Comparison of ENCODE assay signal across 8 cellular contexts in genomic region chr1:93909146-93910050, GRCh38. TPM values are rescaled to one million over a fixed set of nuclear protein-coding genes. Genes with fewer than 3 reads are reported as not detected.
DNase-seq lines count a peak whose midpoint lies in the region; ATAC-seq and TF ChIP-seq lines count a peak whose summit lies in the region.

Gene GCLM (minus strand): TSS chr1:93909430. CDS start chr1:93909163, 267 bp downstream.

- TF ChIP-seq POLR2A in heart left ventricle (IDR thresholded peaks at IDR 0.05), result peak in 1 of 2 donors; percentile 69
- TF ChIP-seq POLR2A in upper lobe of left lung (IDR thresholded peaks at IDR 0.05), result peak in 3 of 4 donors; percentile 49 to 70 (median 60)

- H3K4me3 ChIP-seq in adipocyte (ENCODE audit: low read length), result peak within 1 kb of the TSS; percentile 94
- H3K4me3 ChIP-seq in heart left ventricle, result peak within 1 kb of the TSS; percentile 70 to 99 (median 88)
- H3K4me3 ChIP-seq in upper lobe of left lung, result peak within 1 kb of the TSS; percentile 37 to 98 (median 95)

- intact Hi-C loops in heart left ventricle (cut with DNase I), result loop anchor here in 2 of 10 donors (2.0 to 10.0 kb wide), 4 partner anchors 31 to 425 kb away; partner anchors contain the start of gene DNTTIP2 (in 1 of the 2)

- H3K27ac ChIP-seq in heart left ventricle (peak within 1 kb of the TSS; percentile 74 to 92 (median 83)), upper lobe of left lung (peak within 1 kb of the TSS; percentile 86 to 97 (median 88))

- H3K4me1 ChIP-seq in adipocyte (ENCODE audit: control insufficient read depth, insufficient read depth, low read length) (peaks cover 39% of the 10 kb centered on the region), heart left ventricle (peaks cover 0 to 41% (median 13%) of the 10 kb centered on the region in 12 donors), upper lobe of left lung (peaks cover 13 to 33% (median 18%) of the 10 kb centered on the region in 4 donors)

- H3K9me3 ChIP-seq in adipocyte (ENCODE audit: control insufficient read depth, low read length), result no peaks in the 10 kb centered on the region
- H3K9me3 ChIP-seq in heart left ventricle, result peaks cover 0 to 10% (median 0%) of the 10 kb centered on the region in 12 donors
- H3K9me3 ChIP-seq in upper lobe of left lung, result no peaks in the 10 kb centered on the region

- peak in 1 of 4 donors; percentile 43 for TF ChIP-seq EP300 in upper lobe of left lung (IDR thresholded peaks at IDR 0.05)

- ATAC-seq in HG02610 (IDR thresholded peaks at IDR 0.05; ENCODE audit: unreplicated experiment), result peak; percentile 95
- ATAC-seq in heart left ventricle, result peak; percentile 93 to 98 (median 96)
- peak; percentile 99 to 100 for ATAC-seq in upper lobe of left lung (ENCODE audit: low FRiP score in 2 of 2)

- DNase-seq in NCI-H1092 (lab: John Stamatoyannopoulos, UW), result peak; percentile 81
- peak; percentile 84 for DNase-seq in SW480 (ENCODE audit: low spot score)
- peak; percentile 97 for DNase-seq in adipocyte (ENCODE audit: low read depth)
- peak; percentile 88 to 97 (median 95) for DNase-seq in heart left ventricle
- peak; percentile 83 for DNase-seq in pons (ENCODE audit: low spot score)
- peak; percentile 95 to 99 for DNase-seq in upper lobe of left lung

- H3K9ac ChIP-seq in adipocyte (ENCODE audit: low read length), result peak within 1 kb of the TSS; percentile 89

- no peaks in the 10 kb centered on the region for H3K27me3 ChIP-seq in adipocyte (replicated peaks; ENCODE audit: control insufficient read depth, insufficient read depth, low read length)
- no peaks in the 10 kb centered on the region for H3K27me3 ChIP-seq in heart left ventricle
- H3K27me3 ChIP-seq in upper lobe of left lung, result no peaks in the 10 kb centered on the region

- H3K36me3 ChIP-seq in adipocyte (ENCODE audit: control insufficient read depth, insufficient read depth, low read length, severe bottlenecking), result no peaks in the 10 kb centered on the region
- no peaks in the 10 kb centered on the region for H3K36me3 ChIP-seq in heart left ventricle
- H3K36me3 ChIP-seq in upper lobe of left lung, result no peaks in the 10 kb centered on the region

- 1% methylated on average over 31 to 102 of the region's 102 CpGs for WGBS in heart left ventricle, 4 donors
- WGBS in upper lobe of left lung, 2 donors, result 1% methylated on average over 17 to 61 of the region's 102 CpGs

- TF ChIP-seq CTCF in GM12872 (IDR thresholded peaks at IDR 0.05; ENCODE audit: insufficient read depth, low read depth, low read length) (peak; percentile 88), heart left ventricle (IDR thresholded peaks at IDR 0.05) (peak; percentile 68 to 100 (median 92)), upper lobe of left lung (IDR thresholded peaks at IDR 0.05) (peak; percentile 96 to 99 (median 98))

RNA-seq across cellular contexts. Expression of gene GCLM, which starts in this region (rescaled TPM):
- total RNA-seq in heart left ventricle (10 to 100 TPM in 6 of 9 donors, 1 to 10 TPM in 3; 4.2 to 21.9 (median 12.5) TPM), upper lobe of left lung (10 to 100 TPM; 11.3 to 25.1 (median 20.2) TPM)
- polyA plus RNA-seq in heart left ventricle, result 1 to 10 TPM; 1.8 to 7.5 TPM

Comparison
In these comparisons a context has a peak if more than half of its experiments do, and no peak if none do; other contexts are left out.
1. Peak in every context shown above with its lines: DNase-seq, ATAC-seq, H3K4me3 ChIP-seq and H3K27ac ChIP-seq.